1 cellular context compared by ENCODE assay signal in genomic region chr9:76456202-76456926, GRCh38.
TF ChIP-seq lines count a peak whose summit lies in the region.

No MANE protein-coding gene starts in this region.

TF ChIP-seq in HepG2, 621 proteins besides CTCF, POLR2A, EP300 and RAD21 (continued from another document and continues in another):
- TF ChIP-seq, protein P1, sequence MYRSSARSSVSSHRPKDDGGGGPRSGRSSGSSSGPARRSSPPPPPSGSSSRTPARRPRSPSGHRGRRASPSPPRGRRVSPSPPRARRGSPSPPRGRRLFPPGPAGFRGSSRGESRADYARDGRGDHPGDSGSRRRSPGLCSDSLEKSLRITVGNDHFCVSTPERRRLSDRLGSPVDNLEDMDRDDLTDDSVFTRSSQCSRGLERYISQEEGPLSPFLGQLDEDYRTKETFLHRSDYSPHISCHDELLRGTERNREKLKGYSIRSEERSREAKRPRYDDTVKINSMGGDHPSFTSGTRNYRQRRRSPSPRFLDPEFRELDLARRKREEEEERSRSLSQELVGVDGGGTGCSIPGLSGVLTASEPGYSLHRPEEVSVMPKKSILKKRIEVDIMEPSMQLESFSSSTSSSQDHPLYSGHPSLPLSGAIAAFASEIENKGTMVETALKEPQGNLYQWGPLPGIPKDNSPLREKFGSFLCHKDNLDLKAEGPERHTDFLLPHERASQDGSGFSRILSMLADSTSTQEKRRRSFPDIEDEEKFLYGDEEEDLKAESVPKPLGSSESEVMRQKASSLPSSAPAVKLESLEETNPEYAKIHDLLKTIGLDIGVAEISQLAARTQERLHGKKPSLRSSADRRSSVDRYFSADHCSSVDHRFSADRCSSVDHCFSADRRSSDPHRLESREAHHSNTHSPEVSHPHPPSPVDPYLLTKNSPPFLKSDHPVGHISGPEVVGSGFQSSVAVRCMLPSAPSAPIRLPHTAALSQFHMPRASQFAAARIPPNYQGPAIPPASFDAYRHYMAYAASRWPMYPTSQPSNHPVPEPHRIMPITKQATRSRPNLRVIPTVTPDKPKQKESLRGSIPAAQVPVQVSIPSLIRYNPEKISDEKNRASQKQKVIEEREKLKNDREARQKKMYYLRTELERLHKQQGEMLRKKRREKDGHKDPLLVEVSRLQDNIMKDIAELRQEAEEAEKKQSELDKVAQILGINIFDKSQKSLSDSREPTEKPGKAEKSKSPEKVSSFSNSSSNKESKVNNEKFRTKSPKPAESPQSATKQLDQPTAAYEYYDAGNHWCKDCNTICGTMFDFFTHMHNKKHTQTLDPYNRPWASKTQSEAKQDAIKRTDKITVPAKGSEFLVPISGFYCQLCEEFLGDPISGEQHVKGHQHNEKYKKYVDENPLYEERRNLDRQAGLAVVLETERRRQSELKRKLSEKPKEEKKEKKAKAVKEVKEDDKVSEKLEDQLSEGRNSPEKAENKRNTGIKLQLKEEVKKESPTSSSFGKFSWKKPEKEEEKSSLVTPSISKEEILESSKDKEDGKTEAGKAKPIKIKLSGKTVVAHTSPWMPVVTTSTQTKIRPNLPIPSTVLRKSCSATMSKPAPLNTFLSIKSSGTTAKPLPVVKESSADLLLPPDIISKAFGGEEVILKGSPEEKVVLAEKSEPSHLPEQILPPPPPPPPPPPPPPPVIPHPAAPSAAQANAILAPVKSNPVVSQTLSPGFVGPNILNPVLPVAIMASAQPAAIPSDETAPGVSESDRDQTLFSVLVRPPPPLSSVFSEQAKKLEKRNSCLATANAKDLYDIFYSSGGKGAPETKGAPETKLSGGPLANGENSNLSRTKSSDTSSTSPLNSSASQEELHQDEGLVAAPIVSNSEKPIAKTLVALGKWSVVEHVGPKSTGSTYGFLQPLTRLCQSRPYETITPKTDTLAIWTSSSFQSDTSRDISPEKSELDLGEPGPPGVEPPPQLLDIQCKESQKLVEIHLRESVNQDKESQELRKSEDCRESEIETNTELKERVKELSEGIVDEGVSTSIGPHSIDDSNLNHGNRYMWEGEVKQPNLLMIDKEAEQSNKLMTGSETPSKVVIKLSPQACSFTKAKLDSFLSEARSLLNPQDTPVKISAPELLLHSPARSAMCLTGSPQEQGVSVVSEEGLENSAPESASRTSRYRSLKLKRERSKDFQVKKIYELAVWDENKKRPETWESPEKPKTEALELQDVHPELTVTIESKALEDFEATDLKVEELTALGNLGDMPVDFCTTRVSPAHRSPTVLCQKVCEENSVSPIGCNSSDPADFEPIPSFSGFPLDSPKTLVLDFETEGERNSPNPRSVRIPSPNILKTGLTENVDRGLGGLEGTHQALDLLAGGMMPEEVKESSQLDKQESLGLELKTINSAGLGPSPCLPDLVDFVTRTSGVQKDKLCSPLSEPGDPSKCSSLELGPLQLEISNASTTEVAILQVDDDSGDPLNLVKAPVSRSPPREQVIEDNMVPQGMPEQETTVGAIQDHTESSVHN (CRISPR knock-in tag; IDR thresholded peaks at IDR 0.05) = no peak
- TF ChIP-seq ZNF383 (CRISPR knock-in tag; IDR thresholded peaks at IDR 0.05; ENCODE audit: borderline replicate concordance) (no peak), ZNF615 (CRISPR knock-in tag; IDR thresholded peaks at IDR 0.05; ENCODE audit: borderline replicate concordance) (no peak), ZNF124 (CRISPR knock-in tag; IDR thresholded peaks at IDR 0.05) (no peak), ZNF251 (CRISPR knock-in tag; IDR thresholded peaks at IDR 0.05) (no peak), ZNF746 (CRISPR knock-in tag; IDR thresholded peaks at IDR 0.05) (peak; percentile 75; the same call in 1 of the 2 replicates), ZNF274 (CRISPR knock-in tag; IDR thresholded peaks at IDR 0.05) (no peak), ZSCAN29 (CRISPR knock-in tag; conservative IDR thresholded peaks at IDR 0.05) (no peak), CBX2 (IDR thresholded peaks at IDR 0.05; ENCODE audit: low read depth, low read length) (no peak), CBX2 (CRISPR knock-in tag; IDR thresholded peaks at IDR 0.05; ENCODE audit: low read depth) (no peak), SALL2 (CRISPR knock-in tag; IDR thresholded peaks at IDR 0.05) (no peak), BHLHE40 (IDR thresholded peaks at IDR 0.05; ENCODE audit: low read length) (no peak), ZNF333 (CRISPR knock-in tag; IDR thresholded peaks at IDR 0.05; ENCODE audit: borderline replicate concordance) (no peak), SCMH1 (CRISPR knock-in tag; IDR thresholded peaks at IDR 0.05; ENCODE audit: borderline replicate concordance) (no peak), ZNF747 (CRISPR knock-in tag; IDR thresholded peaks at IDR 0.05; ENCODE audit: borderline replicate concordance) (no peak), CREBL2 (CRISPR knock-in tag; IDR thresholded peaks at IDR 0.05; ENCODE audit: borderline replicate concordance) (no peak), ZBTB26 (CRISPR knock-in tag; IDR thresholded peaks at IDR 0.05; ENCODE audit: borderline replicate concordance) (no peak), PRPF4 (IDR thresholded peaks at IDR 0.05; ENCODE audit: low read depth, low read length, poor library complexity, severe bottlenecking) (no peak), ELF4 (CRISPR knock-in tag; IDR thresholded peaks at IDR 0.05; ENCODE audit: borderline replicate concordance) (no peak), ZSCAN12 (CRISPR knock-in tag; IDR thresholded peaks at IDR 0.05) (no peak), ZNF446 (CRISPR knock-in tag; IDR thresholded peaks at IDR 0.05) (no peak), ZFAT (CRISPR knock-in tag; conservative IDR thresholded peaks at IDR 0.05) (no peak), RBM22 (optimal IDR thresholded peaks at IDR 0.05; ENCODE audit: low read length) (no peak), SAP130 (CRISPR knock-in tag; IDR thresholded peaks at IDR 0.05; ENCODE audit: low read depth) (peak; percentile 68), MEIS1 (CRISPR knock-in tag; IDR thresholded peaks at IDR 0.05; ENCODE audit: borderline replicate concordance) (no peak), U2AF2 (IDR thresholded peaks at IDR 0.05; ENCODE audit: low read depth, low read length) (no peak), SYNCRIP (IDR thresholded peaks at IDR 0.05; ENCODE audit: insufficient read depth, low read depth, low read length) (no peak), DPF2 (CRISPR knock-in tag; IDR thresholded peaks at IDR 0.05; ENCODE audit: borderline replicate concordance, low read depth) (no peak), ZNF260 (CRISPR knock-in tag; IDR thresholded peaks at IDR 0.05; ENCODE audit: borderline replicate concordance, low read depth) (no peak), SNRNP70 (IDR thresholded peaks at IDR 0.05; ENCODE audit: low read depth, low read length) (no peak), GFI1 (CRISPR knock-in tag; IDR thresholded peaks at IDR 0.05; ENCODE audit: borderline replicate concordance) (peak; percentile 97), ZBTB46 (CRISPR knock-in tag; IDR thresholded peaks at IDR 0.05; ENCODE audit: borderline replicate concordance) (no peak), MAZ (IDR thresholded peaks at IDR 0.05; ENCODE audit: borderline replicate concordance, low read depth, low read length) (no peak), MAZ (CRISPR knock-in tag; IDR thresholded peaks at IDR 0.05; ENCODE audit: low read depth) (no peak), ZNF557 (CRISPR knock-in tag; IDR thresholded peaks at IDR 0.05) (no peak), AGO1 (IDR thresholded peaks at IDR 0.05; ENCODE audit: low read depth, low read length, poor library complexity, severe bottlenecking) (no peak), MXI1 (IDR thresholded peaks at IDR 0.05; ENCODE audit: borderline replicate concordance, low read depth, low read length) (peak; percentile 12; the same call in 1 of the 3 replicates), ZNF841 (CRISPR knock-in tag; IDR thresholded peaks at IDR 0.05; ENCODE audit: borderline replicate concordance) (no peak), ZNF276 (CRISPR knock-in tag; IDR thresholded peaks at IDR 0.05; ENCODE audit: low read depth) (no peak), CCDC6 (CRISPR knock-in tag; IDR thresholded peaks at IDR 0.05) (no peak), ZNF569 (CRISPR knock-in tag; IDR thresholded peaks at IDR 0.05; ENCODE audit: borderline replicate concordance) (no peak), GTF2F1 (IDR thresholded peaks at IDR 0.05; ENCODE audit: low read length) (no peak), ZBTB21 (CRISPR knock-in tag; IDR thresholded peaks at IDR 0.05) (no peak), ZNF83 (CRISPR knock-in tag; IDR thresholded peaks at IDR 0.05; ENCODE audit: borderline replicate concordance) (no peak), ZSCAN25 (CRISPR knock-in tag; IDR thresholded peaks at IDR 0.05) (no peak), ZNF24 (IDR thresholded peaks at IDR 0.05) (no peak), ZNF331 (CRISPR knock-in tag; IDR thresholded peaks at IDR 0.05) (0 out of 2 replicates have a peak, but pooled peaks have one; percentile 14), FLYWCH1 (CRISPR knock-in tag; IDR thresholded peaks at IDR 0.05) (no peak), KLF13 (CRISPR knock-in tag; IDR thresholded peaks at IDR 0.05) (no peak), ZBTB42 (CRISPR knock-in tag; IDR thresholded peaks at IDR 0.05) (no peak)
- TF ChIP-seq, protein P2, sequence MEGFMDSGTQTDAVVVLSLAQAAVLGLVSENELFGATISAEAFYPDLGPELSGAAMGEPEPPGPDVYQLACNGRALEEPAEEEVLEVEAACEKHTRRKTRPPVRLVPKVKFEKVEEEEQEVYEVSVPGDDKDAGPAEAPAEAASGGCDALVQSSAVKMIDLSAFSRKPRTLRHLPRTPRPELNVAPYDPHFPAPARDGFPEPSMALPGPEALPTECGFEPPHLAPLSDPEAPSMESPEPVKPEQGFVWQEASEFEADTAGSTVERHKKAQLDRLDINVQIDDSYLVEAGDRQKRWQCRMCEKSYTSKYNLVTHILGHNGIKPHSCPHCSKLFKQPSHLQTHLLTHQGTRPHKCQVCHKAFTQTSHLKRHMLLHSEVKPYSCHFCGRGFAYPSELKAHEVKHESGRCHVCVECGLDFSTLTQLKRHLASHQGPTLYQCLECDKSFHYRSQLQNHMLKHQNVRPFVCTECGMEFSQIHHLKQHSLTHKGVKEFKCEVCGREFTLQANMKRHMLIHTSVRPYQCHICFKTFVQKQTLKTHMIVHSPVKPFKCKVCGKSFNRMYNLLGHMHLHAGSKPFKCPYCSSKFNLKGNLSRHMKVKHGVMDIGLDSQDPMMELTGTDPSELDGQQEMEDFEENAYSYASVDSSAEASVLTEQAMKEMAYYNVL (CRISPR knock-in tag; IDR thresholded peaks at IDR 0.05; ENCODE audit: borderline replicate concordance) = no peak
- TF ChIP-seq, protein P3, sequence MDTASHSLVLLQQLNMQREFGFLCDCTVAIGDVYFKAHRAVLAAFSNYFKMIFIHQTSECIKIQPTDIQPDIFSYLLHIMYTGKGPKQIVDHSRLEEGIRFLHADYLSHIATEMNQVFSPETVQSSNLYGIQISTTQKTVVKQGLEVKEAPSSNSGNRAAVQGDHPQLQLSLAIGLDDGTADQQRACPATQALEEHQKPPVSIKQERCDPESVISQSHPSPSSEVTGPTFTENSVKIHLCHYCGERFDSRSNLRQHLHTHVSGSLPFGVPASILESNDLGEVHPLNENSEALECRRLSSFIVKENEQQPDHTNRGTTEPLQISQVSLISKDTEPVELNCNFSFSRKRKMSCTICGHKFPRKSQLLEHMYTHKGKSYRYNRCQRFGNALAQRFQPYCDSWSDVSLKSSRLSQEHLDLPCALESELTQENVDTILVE (CRISPR knock-in tag; IDR thresholded peaks at IDR 0.05) = no peak
